1 cellular context compared by ENCODE assay signal in the genomic region with DNA sequence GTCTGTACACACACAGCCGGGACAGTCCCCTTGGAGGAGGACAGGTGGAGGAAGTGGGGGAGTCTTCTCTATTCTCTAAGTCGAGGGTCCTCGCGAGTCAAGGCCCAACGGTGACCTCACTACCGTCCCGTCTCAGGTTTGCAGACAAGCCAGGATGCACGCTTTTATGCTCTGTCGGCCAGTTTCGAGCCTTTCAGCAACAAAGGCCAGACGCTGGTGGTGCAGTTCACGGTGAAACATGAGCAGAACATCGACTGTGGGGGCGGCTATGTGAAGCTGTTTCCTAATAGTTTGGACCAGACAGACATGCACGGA.
TF ChIP-seq lines count a peak whose summit lies in the region.

No MANE protein-coding gene starts in this region.

TF ChIP-seq in GM12878, 131 proteins besides CTCF, POLR2A, EP300 and RAD21:
- no peak for TF ChIP-seq POLR2AphosphoS2 (IDR thresholded peaks at IDR 0.05; ENCODE audit: low read depth, low read length)
- TF ChIP-seq POLR2AphosphoS5 (IDR thresholded peaks at IDR 0.05; ENCODE audit: low read length): peak; percentile 48; the same call in 1 of the 2 replicates
- no peak for TF ChIP-seq NFIC (IDR thresholded peaks at IDR 0.05; ENCODE audit: low read depth, low read length)
- no peak for TF ChIP-seq MYC (IDR thresholded peaks at IDR 0.05; ENCODE audit: insufficient read depth, insufficient read length, insufficient replicate concordance, low read length, severe bottlenecking)
- TF ChIP-seq, protein P1, sequence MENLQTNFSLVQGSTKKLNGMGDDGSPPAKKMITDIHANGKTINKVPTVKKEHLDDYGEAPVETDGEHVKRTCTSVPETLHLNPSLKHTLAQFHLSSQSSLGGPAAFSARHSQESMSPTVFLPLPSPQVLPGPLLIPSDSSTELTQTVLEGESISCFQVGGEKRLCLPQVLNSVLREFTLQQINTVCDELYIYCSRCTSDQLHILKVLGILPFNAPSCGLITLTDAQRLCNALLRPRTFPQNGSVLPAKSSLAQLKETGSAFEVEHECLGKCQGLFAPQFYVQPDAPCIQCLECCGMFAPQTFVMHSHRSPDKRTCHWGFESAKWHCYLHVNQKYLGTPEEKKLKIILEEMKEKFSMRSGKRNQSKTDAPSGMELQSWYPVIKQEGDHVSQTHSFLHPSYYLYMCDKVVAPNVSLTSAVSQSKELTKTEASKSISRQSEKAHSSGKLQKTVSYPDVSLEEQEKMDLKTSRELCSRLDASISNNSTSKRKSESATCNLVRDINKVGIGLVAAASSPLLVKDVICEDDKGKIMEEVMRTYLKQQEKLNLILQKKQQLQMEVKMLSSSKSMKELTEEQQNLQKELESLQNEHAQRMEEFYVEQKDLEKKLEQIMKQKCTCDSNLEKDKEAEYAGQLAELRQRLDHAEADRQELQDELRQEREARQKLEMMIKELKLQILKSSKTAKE (IDR thresholded peaks at IDR 0.05; ENCODE audit: low read depth, poor library complexity, severe bottlenecking): peak; percentile 42
- no peak for TF ChIP-seq CHD1 (IDR thresholded peaks at IDR 0.05; ENCODE audit: low read depth, low read length)
- TF ChIP-seq HDGF (IDR thresholded peaks at IDR 0.05): no peak
- TF ChIP-seq, protein P2, sequence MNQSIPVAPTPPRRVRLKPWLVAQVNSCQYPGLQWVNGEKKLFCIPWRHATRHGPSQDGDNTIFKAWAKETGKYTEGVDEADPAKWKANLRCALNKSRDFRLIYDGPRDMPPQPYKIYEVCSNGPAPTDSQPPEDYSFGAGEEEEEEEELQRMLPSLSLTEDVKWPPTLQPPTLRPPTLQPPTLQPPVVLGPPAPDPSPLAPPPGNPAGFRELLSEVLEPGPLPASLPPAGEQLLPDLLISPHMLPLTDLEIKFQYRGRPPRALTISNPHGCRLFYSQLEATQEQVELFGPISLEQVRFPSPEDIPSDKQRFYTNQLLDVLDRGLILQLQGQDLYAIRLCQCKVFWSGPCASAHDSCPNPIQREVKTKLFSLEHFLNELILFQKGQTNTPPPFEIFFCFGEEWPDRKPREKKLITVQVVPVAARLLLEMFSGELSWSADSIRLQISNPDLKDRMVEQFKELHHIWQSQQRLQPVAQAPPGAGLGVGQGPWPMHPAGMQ (IDR thresholded peaks at IDR 0.05; ENCODE audit: borderline replicate concordance): no peak
- TF ChIP-seq ZZZ3 (IDR thresholded peaks at IDR 0.05; ENCODE audit: control insufficient read depth, insufficient read length, low read depth): no peak
- no peak for TF ChIP-seq BACH1 (IDR thresholded peaks at IDR 0.05; ENCODE audit: borderline replicate concordance)
- 0 out of 2 replicates have a peak, but pooled peaks have one; percentile 38 for TF ChIP-seq MXI1 (IDR thresholded peaks at IDR 0.05; ENCODE audit: low read depth, low read length)
- TF ChIP-seq, protein P3, sequence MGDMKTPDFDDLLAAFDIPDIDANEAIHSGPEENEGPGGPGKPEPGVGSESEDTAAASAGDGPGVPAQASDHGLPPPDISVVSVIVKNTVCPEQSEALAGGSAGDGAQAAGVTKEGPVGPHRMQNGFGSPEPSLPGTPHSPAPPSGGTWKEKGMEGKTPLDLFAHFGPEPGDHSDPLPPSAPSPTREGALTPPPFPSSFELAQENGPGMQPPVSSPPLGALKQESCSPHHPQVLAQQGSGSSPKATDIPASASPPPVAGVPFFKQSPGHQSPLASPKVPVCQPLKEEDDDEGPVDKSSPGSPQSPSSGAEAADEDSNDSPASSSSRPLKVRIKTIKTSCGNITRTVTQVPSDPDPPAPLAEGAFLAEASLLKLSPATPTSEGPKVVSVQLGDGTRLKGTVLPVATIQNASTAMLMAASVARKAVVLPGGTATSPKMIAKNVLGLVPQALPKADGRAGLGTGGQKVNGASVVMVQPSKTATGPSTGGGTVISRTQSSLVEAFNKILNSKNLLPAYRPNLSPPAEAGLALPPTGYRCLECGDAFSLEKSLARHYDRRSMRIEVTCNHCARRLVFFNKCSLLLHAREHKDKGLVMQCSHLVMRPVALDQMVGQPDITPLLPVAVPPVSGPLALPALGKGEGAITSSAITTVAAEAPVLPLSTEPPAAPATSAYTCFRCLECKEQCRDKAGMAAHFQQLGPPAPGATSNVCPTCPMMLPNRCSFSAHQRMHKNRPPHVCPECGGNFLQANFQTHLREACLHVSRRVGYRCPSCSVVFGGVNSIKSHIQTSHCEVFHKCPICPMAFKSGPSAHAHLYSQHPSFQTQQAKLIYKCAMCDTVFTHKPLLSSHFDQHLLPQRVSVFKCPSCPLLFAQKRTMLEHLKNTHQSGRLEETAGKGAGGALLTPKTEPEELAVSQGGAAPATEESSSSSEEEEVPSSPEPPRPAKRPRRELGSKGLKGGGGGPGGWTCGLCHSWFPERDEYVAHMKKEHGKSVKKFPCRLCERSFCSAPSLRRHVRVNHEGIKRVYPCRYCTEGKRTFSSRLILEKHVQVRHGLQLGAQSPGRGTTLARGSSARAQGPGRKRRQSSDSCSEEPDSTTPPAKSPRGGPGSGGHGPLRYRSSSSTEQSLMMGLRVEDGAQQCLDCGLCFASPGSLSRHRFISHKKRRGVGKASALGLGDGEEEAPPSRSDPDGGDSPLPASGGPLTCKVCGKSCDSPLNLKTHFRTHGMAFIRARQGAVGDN (IDR thresholded peaks at IDR 0.05): 0 out of 2 replicates have a peak, but pooled peaks have one; percentile 25
- TF ChIP-seq RUNX3 (IDR thresholded peaks at IDR 0.05; ENCODE audit: low read length): no peak
- TF ChIP-seq CHD4 (IDR thresholded peaks at IDR 0.05): no peak
- TF ChIP-seq POU2F2 (IDR thresholded peaks at IDR 0.05; ENCODE audit: borderline replicate concordance, low read depth, low read length): no peak
